In the genomic region with DNA sequence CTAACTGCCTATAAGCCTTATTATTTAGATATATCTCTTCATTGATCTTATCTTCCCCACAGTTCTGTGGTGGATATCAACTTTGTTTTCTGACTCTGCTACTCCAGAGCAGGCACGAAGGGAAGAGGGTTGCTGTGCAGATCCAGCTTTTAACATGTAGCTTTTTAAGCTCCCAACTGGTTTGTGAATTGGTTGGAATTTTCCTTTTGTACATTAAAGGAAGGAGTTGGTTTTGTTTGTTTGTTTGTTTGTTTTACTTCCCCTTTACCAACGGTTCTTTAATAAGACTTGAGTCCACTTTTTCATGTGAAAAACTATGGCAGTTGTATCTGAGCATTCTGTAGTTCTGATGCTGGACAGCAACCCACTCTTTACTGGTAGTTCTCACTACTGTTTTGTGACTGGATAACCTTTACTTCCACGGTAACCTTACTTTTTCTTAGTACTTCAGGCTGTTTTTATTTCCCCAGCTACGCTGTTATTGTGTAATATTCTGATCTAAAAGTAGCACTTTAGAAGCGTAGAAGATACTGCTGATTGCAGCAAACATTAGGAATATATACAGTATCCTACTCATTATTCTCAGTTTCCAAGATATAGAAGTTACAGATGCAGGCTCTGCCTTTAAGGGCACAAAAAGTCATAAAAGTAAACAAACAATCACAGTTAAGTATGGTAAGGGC, we compare ENCODE assay signal across 7 cellular contexts. TPM values are rescaled to one million over a fixed set of nuclear protein-coding genes. Genes with fewer than 3 reads are reported as not detected.
DNase-seq lines count a peak whose midpoint lies in the region; ATAC-seq and TF ChIP-seq lines count a peak whose summit lies in the region.

No MANE protein-coding gene starts in this region.

- H3K4me3 ChIP-seq in HCT116 (replicated peaks in 1 of 2; ENCODE audit: low read depth in 1 of 2, low read length in 2 of 2) (peak overlapping the region; percentile 97), epithelial cell of esophagus (ENCODE audit: low read length) (peak overlapping the region; percentile 99), skeletal muscle tissue (ENCODE audit: low read length in 3 of 3) (peak overlapping the region; percentile 90 to 99 (median 95))

- H3K36me3 ChIP-seq in HCT116 (ENCODE audit: control insufficient read depth in 1 of 2, insufficient read depth in 2 of 2, low read length in 2 of 2) (peaks cover 9% of the 10 kb centered on the region in 2 experiments), skeletal muscle tissue (ENCODE audit: control insufficient read depth in 3 of 3, insufficient read depth in 3 of 3, low read length in 3 of 3) (peaks cover 5 to 14% (median 12%) of the 10 kb centered on the region in 3 donors)

- H3K27me3 ChIP-seq in HCT116 (ENCODE audit: insufficient read depth, low read length) = no peaks in the 10 kb centered on the region
- H3K27me3 ChIP-seq in skeletal muscle tissue (ENCODE audit: control insufficient read depth in 3 of 3, insufficient read depth in 3 of 3, low read length in 3 of 3) = no peaks in the 10 kb centered on the region

- intact Hi-C loops in HCT116 (cut with micrococcal nuclease) = loop anchor here (10.0 kb wide), 1 partner anchor 362 kb away; no protein-coding TSS in a partner anchor

- H3K79me2 ChIP-seq in HCT116 (ENCODE audit: insufficient read depth, low read length) = peaks cover 74% of the 10 kb centered on the region

- CTCF ChIA-PET in HCT116 (lab: Charles Lee) = no interaction called here

- H3K9ac ChIP-seq in HCT116 (ENCODE audit: low read length) (peak overlapping the region; percentile 95), skeletal muscle tissue (ENCODE audit: low read depth in 1 of 3, low read length in 3 of 3) (peak overlapping the region; percentile 94 to 98 (median 95))

- ATAC-seq in HCT116 = no peak
- no peak for ATAC-seq in GM21619 (IDR thresholded peaks at IDR 0.05; ENCODE audit: unreplicated experiment)
- ATAC-seq in GM19395 (IDR thresholded peaks at IDR 0.05; ENCODE audit: unreplicated experiment) = no peak

- DNase-seq in HCT116 (ENCODE audit: low read depth, low spot score) (no peak), RPMI7951 (ENCODE audit: low read depth) (peak; percentile 25), epithelial cell of esophagus (ENCODE audit: low read depth) (peak; percentile 14), inferior parietal cortex (ENCODE audit: extremely low spot score) (no peak)

- no peak for TF ChIP-seq POLR2A in HCT116 (IDR thresholded peaks at IDR 0.05; ENCODE audit: borderline replicate concordance, extremely low read depth, insufficient read depth, insufficient read length)

- RAD21 ChIA-PET in HCT116 (lab: Charles Lee; ENCODE audit: low non-redundant PET in 1 of 2, low total read pairs in 2 of 2, uncharacterized antibody in 2 of 2, unreplicated experiment in 2 of 2) = no interaction called here

- H2AFZ ChIP-seq in HCT116 (ENCODE audit: low read depth, low read length, poor library complexity, severe bottlenecking) = no peak overlapping the region

- POLR2A ChIA-PET in HCT116 (lab: Charles Lee) = no interaction called here

- H3K27ac ChIP-seq in HCT116 (ENCODE audit: low read depth, low read length) (no peak overlapping the region), skeletal muscle tissue (ENCODE audit: low read depth, low read length) (no peak overlapping the region)

- TF ChIP-seq RAD21 in HCT116 (IDR thresholded peaks at IDR 0.05; ENCODE audit: low read depth) = no peak

- H3K4me1 ChIP-seq in HCT116 (ENCODE audit: control insufficient read depth in 1 of 2, insufficient read depth in 2 of 2, low read length in 2 of 2) = peaks cover 10 to 24% of the 10 kb centered on the region in 2 experiments
- peaks cover 19 to 50% (median 28%) of the 10 kb centered on the region in 3 donors for H3K4me1 ChIP-seq in skeletal muscle tissue (ENCODE audit: control insufficient read depth in 3 of 3, insufficient read depth in 3 of 3, low read length in 3 of 3)

- TF ChIP-seq CTCF in HCT116 (IDR thresholded peaks at IDR 0.05 in 2 of 3, conservative IDR thresholded peaks at IDR 0.05 in 1 of 3; ENCODE audit: borderline replicate concordance in 1 of 3, insufficient read depth in 1 of 3, low read depth in 2 of 3, low read length in 2 of 3) (no peak), epithelial cell of esophagus (IDR thresholded peaks at IDR 0.05; ENCODE audit: insufficient read depth, low read depth, low read length, missing control alignments) (no peak)

- no peaks in the 10 kb centered on the region for H3K9me3 ChIP-seq in HCT116 (ENCODE audit: control insufficient read depth in 1 of 2, insufficient read depth in 1 of 2, low read depth in 1 of 2, low read length in 2 of 2)
- H3K9me3 ChIP-seq in skeletal muscle tissue (ENCODE audit: control insufficient read depth in 3 of 3, low read length in 3 of 3) = no peaks in the 10 kb centered on the region

- peak overlapping the region; percentile 72 for H3K4me2 ChIP-seq in HCT116 (ENCODE audit: low read length)

- no peaks in the 10 kb centered on the region for H3K9me2 ChIP-seq in HCT116 (ENCODE audit: insufficient read depth)

- no peaks in the 10 kb centered on the region for H4K20me1 ChIP-seq in HCT116 (ENCODE audit: insufficient read depth)

- BruUV-seq in HCT116 (replicated peaks; lab: Mats Ljungman, UMichigan) = no TSS peak

TF ChIP-seq in HCT116, 20 proteins besides CTCF, POLR2A, EP300 and RAD21:
- TF ChIP-seq EZH2phosphoT487 (IDR thresholded peaks at IDR 0.05; ENCODE audit: borderline replicate concordance) (no peak), ZFX (IDR thresholded peaks at IDR 0.05) (no peak), CBX3 (IDR thresholded peaks at IDR 0.05; ENCODE audit: low read depth) (no peak), SRF (IDR thresholded peaks at IDR 0.05; ENCODE audit: low read depth) (no peak), SIN3A (IDR thresholded peaks at IDR 0.05; ENCODE audit: low read depth) (no peak), JUND (IDR thresholded peaks at IDR 0.05) (no peak), POLR2AphosphoS5 (IDR thresholded peaks at IDR 0.05; ENCODE audit: low read depth, low read length) (no peak), YY1 (IDR thresholded peaks at IDR 0.05; ENCODE audit: extremely low read depth, insufficient replicate concordance, low read depth, low read length) (no peak), EZH2 (IDR thresholded peaks at IDR 0.05) (no peak), SP1 (IDR thresholded peaks at IDR 0.05; ENCODE audit: low read depth) (no peak), MAX (IDR thresholded peaks at IDR 0.05) (no peak), ZNF274 (IDR thresholded peaks at IDR 0.05; ENCODE audit: low read depth, low read length) (no peak)
- TF ChIP-seq, protein P1, sequence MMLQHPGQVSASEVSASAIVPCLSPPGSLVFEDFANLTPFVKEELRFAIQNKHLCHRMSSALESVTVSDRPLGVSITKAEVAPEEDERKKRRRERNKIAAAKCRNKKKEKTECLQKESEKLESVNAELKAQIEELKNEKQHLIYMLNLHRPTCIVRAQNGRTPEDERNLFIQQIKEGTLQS (IDR thresholded peaks at IDR 0.05) = no peak
- TF ChIP-seq, protein P2, sequence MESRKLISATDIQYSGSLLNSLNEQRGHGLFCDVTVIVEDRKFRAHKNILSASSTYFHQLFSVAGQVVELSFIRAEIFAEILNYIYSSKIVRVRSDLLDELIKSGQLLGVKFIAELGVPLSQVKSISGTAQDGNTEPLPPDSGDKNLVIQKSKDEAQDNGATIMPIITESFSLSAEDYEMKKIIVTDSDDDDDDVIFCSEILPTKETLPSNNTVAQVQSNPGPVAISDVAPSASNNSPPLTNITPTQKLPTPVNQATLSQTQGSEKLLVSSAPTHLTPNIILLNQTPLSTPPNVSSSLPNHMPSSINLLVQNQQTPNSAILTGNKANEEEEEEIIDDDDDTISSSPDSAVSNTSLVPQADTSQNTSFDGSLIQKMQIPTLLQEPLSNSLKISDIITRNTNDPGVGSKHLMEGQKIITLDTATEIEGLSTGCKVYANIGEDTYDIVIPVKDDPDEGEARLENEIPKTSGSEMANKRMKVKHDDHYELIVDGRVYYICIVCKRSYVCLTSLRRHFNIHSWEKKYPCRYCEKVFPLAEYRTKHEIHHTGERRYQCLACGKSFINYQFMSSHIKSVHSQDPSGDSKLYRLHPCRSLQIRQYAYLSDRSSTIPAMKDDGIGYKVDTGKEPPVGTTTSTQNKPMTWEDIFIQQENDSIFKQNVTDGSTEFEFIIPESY (IDR thresholded peaks at IDR 0.05; ENCODE audit: extremely low read depth, insufficient replicate concordance, low read length) = no peak

RNA-seq across cellular contexts. Expression of gene GNPAT, which starts 1.6 kb away (rescaled TPM):
- total RNA-seq in HCT116 (2021; ENCODE audit: unreplicated experiment) = 42.8 TPM
- 18.5 and 25.1 TPM in 2 replicates for polyA plus RNA-seq in HCT116 (2012)
- 64.1 and 74.0 TPM in 2 replicates for total RNA-seq in RPMI7951 (2014; rRNA removed; shearing (Covaris generic))
- 58.5 TPM for total RNA-seq in skeletal muscle tissue

Comparison
In these comparisons a context has a peak if more than half of its experiments do, and no peak if none do; other contexts are left out.
1. DNase-seq: peak in RPMI7951 (single experiment) and epithelial cell of esophagus (single experiment); none in HCT116 (single experiment) and inferior parietal cortex (single experiment).
2. Peak in every context shown above with its lines, with median percentiles within 50 percentile points of each other: H3K4me3 ChIP-seq.